13 cellular contexts compared by ENCODE assay signal in the genomic region with DNA sequence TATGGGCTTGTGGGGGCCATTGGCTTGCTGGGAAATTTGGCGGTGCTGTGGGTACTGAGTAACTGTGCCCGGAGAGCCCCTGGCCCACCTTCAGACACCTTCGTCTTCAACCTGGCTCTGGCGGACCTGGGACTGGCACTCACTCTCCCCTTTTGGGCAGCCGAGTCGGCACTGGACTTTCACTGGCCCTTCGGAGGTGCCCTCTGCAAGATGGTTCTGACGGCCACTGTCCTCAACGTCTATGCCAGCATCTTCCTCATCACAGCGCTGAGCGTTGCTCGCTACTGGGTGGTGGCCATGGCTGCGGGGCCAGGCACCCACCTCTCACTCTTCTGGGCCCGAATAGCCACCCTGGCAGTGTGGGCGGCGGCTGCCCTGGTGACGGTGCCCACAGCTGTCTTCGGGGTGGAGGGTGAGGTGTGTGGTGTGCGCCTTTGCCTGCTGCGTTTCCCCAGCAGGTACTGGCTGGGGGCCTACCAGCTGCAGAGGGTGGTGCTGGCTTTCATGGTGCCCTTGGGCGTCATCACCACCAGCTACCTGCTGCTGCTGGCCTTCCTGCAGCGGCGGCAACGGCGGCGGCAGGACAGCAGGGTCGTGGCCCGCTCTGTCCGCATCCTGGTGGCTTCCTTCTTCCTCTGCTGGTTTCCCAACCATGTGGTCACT. TPM values are rescaled to one million over a fixed set of nuclear protein-coding genes. Genes with fewer than 3 reads are reported as not detected.
DNase-seq lines count a peak whose midpoint lies in the region; ATAC-seq and TF ChIP-seq lines count a peak whose summit lies in the region.
"Had no signal": no experiment of that assay in that cellular context is flagged by ENCODE, and none has a peak within 500 bp of the region (broad histone marks: within the 10 kb centered on the region; RNA-seq: fewer than 3 reads in every experiment).

No MANE protein-coding gene starts in this region.

- H3K36me3 ChIP-seq in colonic mucosa (no peaks in the 10 kb centered on the region), osteoblast (ENCODE audit: insufficient read depth, low read length) (peaks cover 12% of the 10 kb centered on the region), vagina (no peaks in the 10 kb centered on the region)

- DNase-seq in Calu3 (no peak), NCI-H69 (lab: John Stamatoyannopoulos, UW) (peak; percentile 81), colonic mucosa (no peak), osteoblast (ENCODE audit: insufficient read length, low spot score, missing footprints) (peak; percentile 62), NCI-H187 treated with DMSO at 0.1 percent for 48 hours (lab: John Stamatoyannopoulos, UW) (no peak), vagina (ENCODE audit: extremely low spot score in 2 of 2) (no peak)
- no peak for DNase-seq in stimulated activated CD4-positive, alpha-beta T cell treated with anti-CD3 and anti-CD28 coated beads, Interleukin-12 subunit alpha, Interleukin-12 subunit beta, amount 100 ng/mL, for 4 hours
- DNase-seq: NCI-H2029 treated with DMSO at 0.1 percent for 48 hours, T-helper 9 cell had no signal

- BruUV-seq in Calu3 (replicated peaks; lab: Mats Ljungman, UMichigan): no TSS peak

- TF ChIP-seq POLR2A in vagina (IDR thresholded peaks at IDR 0.05): no peak

- peaks cover 8% of the 10 kb centered on the region for H4K20me1 ChIP-seq in osteoblast (ENCODE audit: insufficient read depth, low read length)

- H3K9me3 ChIP-seq in colonic mucosa: no peaks in the 10 kb centered on the region
- no peaks in the 10 kb centered on the region for H3K9me3 ChIP-seq in osteoblast (ENCODE audit: low read depth, low read length)
- H3K9me3 ChIP-seq in vagina: no peaks in the 10 kb centered on the region

- H3K27me3 Mint-ChIP-seq in Calu3 (ENCODE audit: unreplicated experiment): no peaks in the 10 kb centered on the region

- CTCF ChIA-PET in Calu3 (lab: Charles Lee): no interaction called here

- intact Hi-C loops in Calu3 (cut with micrococcal nuclease; ENCODE audit: unreplicated experiment) (loop anchor here (5.0 kb wide), 1 partner anchor 125 kb away; no protein-coding TSS in a partner anchor), colonic mucosa (cut with DNase I) (no loop called here), vagina (cut with DNase I) (loop anchor here (5.0 kb wide), 1 partner anchor 40 kb away; no protein-coding TSS in a partner anchor)

- no peak for ATAC-seq in GM21515 (IDR thresholded peaks at IDR 0.05; ENCODE audit: unreplicated experiment)

- peak overlapping the region; percentile 27 for H3K4me3 ChIP-seq in colonic mucosa
- no peak overlapping the region for H3K4me3 ChIP-seq in osteoblast (ENCODE audit: insufficient read depth, low read length)
- no peak overlapping the region for H3K4me3 ChIP-seq in vagina

- peaks cover 70% of the 10 kb centered on the region for H3K36me3 Mint-ChIP-seq in Calu3 (ENCODE audit: insufficient read depth, unreplicated experiment)

- no peaks in the 10 kb centered on the region for H3K9me3 Mint-ChIP-seq in Calu3 (ENCODE audit: low read depth, unreplicated experiment)

- peak overlapping the region; percentile 93 for H3K27ac ChIP-seq in colonic mucosa
- H3K27ac ChIP-seq in osteoblast (ENCODE audit: low read depth, low read length): no peak overlapping the region
- H3K27ac ChIP-seq in vagina: no peak overlapping the region
- H3K27ac ChIP-seq: parathyroid adenoma had no signal

- peaks cover 38% of the 10 kb centered on the region for H3K4me1 ChIP-seq in colonic mucosa
- H3K4me1 ChIP-seq in osteoblast (ENCODE audit: insufficient read depth, low read length): peaks cover 18% of the 10 kb centered on the region
- peaks cover 29% of the 10 kb centered on the region for H3K4me1 ChIP-seq in vagina

- no peaks in the 10 kb centered on the region for H3K79me2 ChIP-seq in osteoblast (ENCODE audit: insufficient read depth, low read length)
- H3K79me2 ChIP-seq: parathyroid adenoma had no signal

- H3K27ac Mint-ChIP-seq in Calu3 (ENCODE audit: unreplicated experiment): peak overlapping the region; percentile 93

- H3K4me2 ChIP-seq in osteoblast (ENCODE audit: insufficient read depth, low read length): no peak overlapping the region

- H3K4me1 Mint-ChIP-seq in Calu3 (ENCODE audit: low read depth, unreplicated experiment): peaks cover 59% of the 10 kb centered on the region

- TF ChIP-seq CTCF in Calu3 (IDR thresholded peaks at IDR 0.05; ENCODE audit: unreplicated experiment) (no peak), colonic mucosa (IDR thresholded peaks at IDR 0.05) (no peak), osteoblast (IDR thresholded peaks at IDR 0.05; ENCODE audit: extremely low read depth, low read depth, low read length) (no peak), vagina (IDR thresholded peaks at IDR 0.05) (no peak)

- H2AFZ ChIP-seq in osteoblast (ENCODE audit: low read length): no peak overlapping the region

- H3K27me3 ChIP-seq in colonic mucosa (no peaks in the 10 kb centered on the region), osteoblast (ENCODE audit: insufficient read depth, low read length) (no peaks in the 10 kb centered on the region), vagina (no peaks in the 10 kb centered on the region)

- peak overlapping the region; percentile 54 to 81 for H3K9ac ChIP-seq in colonic mucosa (ENCODE audit: low read depth in 2 of 2, low read length in 2 of 2)
- H3K9ac ChIP-seq: parathyroid adenoma had no signal

- peak overlapping the region; percentile 69 for H3K4me3 Mint-ChIP-seq in Calu3 (ENCODE audit: low read depth, unreplicated experiment)

RNA-seq across cellular contexts. Expression of gene RXFP4, which starts 0.5 kb away (rescaled TPM):
- total RNA-seq in Calu3 (2022): not detected in 2 replicates
- 1 to 10 TPM; 4.2 to 4.6 TPM for total RNA-seq in colonic mucosa
- total RNA-seq in osteoblast: not detected in 2 replicates
- total RNA-seq in vagina: not detected
- total RNA-seq: astrocyte, glomerular endothelial cell had no signal

RNA-seq across cellular contexts. Expression of gene KHDC4, which starts 7.8 kb away (rescaled TPM):
- total RNA-seq in Calu3 (2022) (99.3 and 107 TPM in 2 replicates), colonic mucosa (10 to 100 TPM; 42.5 to 56.0 TPM), osteoblast (32.7 and 37.3 TPM in 2 replicates), vagina (47.6 TPM)

RNA-seq across cellular contexts. Expression of gene RIT1, which starts 30.8 kb away (rescaled TPM):
- total RNA-seq in Calu3 (2022) (34.4 and 34.7 TPM in 2 replicates), colonic mucosa (10 to 100 TPM; 14.6 to 51.7 TPM), osteoblast (36.9 and 39.5 TPM in 2 replicates), vagina (38.3 TPM)

RNA-seq across cellular contexts. Expression of gene ARHGEF2, which starts 36.4 kb away (rescaled TPM):
- total RNA-seq in Calu3 (2022): 69.2 and 97.6 TPM in 2 replicates
- 10 to 100 TPM; 91.9 to 92.6 TPM for total RNA-seq in colonic mucosa
- total RNA-seq in osteoblast: 166 and 183 TPM in 2 replicates
- 76.4 TPM for total RNA-seq in vagina

Comparison
In these comparisons a context has a peak if more than half of its experiments do, and no peak if none do; other contexts are left out.
1. DNase-seq: peak in NCI-H69 (single experiment) and osteoblast (single experiment); none in Calu3 (single experiment), colonic mucosa (single experiment), NCI-H187 treated with DMSO at 0.1 percent for 48 hours (single experiment), vagina (0 of 2) and stimulated activated CD4-positive, alpha-beta T cell treated with anti-CD3 and anti-CD28 coated beads, Interleukin-12 subunit alpha, Interleukin-12 subunit beta, amount 100 ng/mL, for 4 hours (single experiment).